9 cellular contexts compared by ENCODE assay signal in genomic region chr11:59559886-59560285, GRCh38. TPM values are rescaled to one million over a fixed set of nuclear protein-coding genes. Genes with fewer than 3 reads are reported as not detected.
A peak's percentile ranks its signal among the peaks of the same experiment; 100 is the strongest.
DNase-seq lines count a peak whose midpoint lies in the region; ATAC-seq, FAIRE-seq and TF ChIP-seq lines count a peak whose summit lies in the region.
"Had no signal": no experiment of that assay in that cellular context is flagged by ENCODE, and none has a peak within 500 bp of the region (broad histone marks: within the 10 kb centered on the region; RNA-seq: fewer than 3 reads in every experiment).

No MANE protein-coding gene starts in this region.

- H3K79me2 ChIP-seq in endothelial cell of umbilical vein (ENCODE audit: control insufficient read depth, insufficient read depth, low read length), result no peaks in the 10 kb centered on the region

- dilution Hi-C loops in endothelial cell of umbilical vein (cut with MboI; ENCODE audit: extremely low pct_ligation_motif_present, low sequenced_read_pairs), result no loop called here

- H3K4me2 ChIP-seq in endothelial cell of umbilical vein (ENCODE audit: insufficient read depth, low read length), result peak overlapping the region; percentile 19

- H3K27me3 ChIP-seq in endothelial cell of umbilical vein (ENCODE audit: control insufficient read depth in 2 of 2, insufficient read depth in 2 of 2, low read length in 2 of 2) (no peaks in the 10 kb centered on the region), rectal smooth muscle tissue (ENCODE audit: control insufficient read depth, insufficient read depth, low read length) (no peaks in the 10 kb centered on the region), thyroid gland (no peaks in the 10 kb centered on the region)

- peak; percentile 2 for ATAC-seq in GM19463 (IDR thresholded peaks at IDR 0.05; ENCODE audit: unreplicated experiment)

- H3K27ac ChIP-seq in endothelial cell of umbilical vein (ENCODE audit: insufficient read depth, low read depth, low read length) (no peak overlapping the region), rectal smooth muscle tissue (ENCODE audit: low read depth, low read length) (no peak overlapping the region), thyroid gland (peak overlapping the region in 1 of 3 donors; percentile 86)

- no peak for FAIRE-seq in endothelial cell of umbilical vein (lab: Jason Lieb, UNC)

- POLR2A ChIA-PET in endothelial cell of umbilical vein (lab: Charles Lee), result no interaction called here

- H3K9me1 ChIP-seq in endothelial cell of umbilical vein (replicated peaks; ENCODE audit: control insufficient read depth, extremely low read depth, insufficient read depth, low read length), result no peaks in the 10 kb centered on the region

- DNase-seq in NCI-H69 (lab: John Stamatoyannopoulos, UW) (peak; percentile 61), endothelial cell of umbilical vein (ENCODE audit: low read depth, low spot score) (no peak), iPS-NIHi7 (ENCODE audit: extremely low spot score) (no peak), NCI-H345 (lab: John Stamatoyannopoulos, UW) (no peak), thyroid gland (no peak)
- no peak for DNase-seq in effector CD8-positive, alpha-beta T cell (lab: John Stamatoyannopoulos, UW)

- H3K36me3 ChIP-seq in endothelial cell of umbilical vein (ENCODE audit: control insufficient read depth in 2 of 2, extremely low read depth in 1 of 2, insufficient read depth in 2 of 2, low read length in 2 of 2), result no peaks in the 10 kb centered on the region
- no peaks in the 10 kb centered on the region for H3K36me3 ChIP-seq in rectal smooth muscle tissue (ENCODE audit: control insufficient read depth, insufficient read depth, low read length)
- no peaks in the 10 kb centered on the region for H3K36me3 ChIP-seq in thyroid gland

- no peak overlapping the region for H2AFZ ChIP-seq in endothelial cell of umbilical vein (ENCODE audit: low read depth, low read length)

- intact Hi-C loops in endothelial cell of umbilical vein (cut with micrococcal nuclease), result loop anchor here (1.0 to 10.0 kb wide), 3 partner anchors 9 to 635 kb away; partner anchors contain the start of gene FAM111A
- intact Hi-C loops in thyroid gland (cut with DNase I), result loop anchor here (10.0 kb wide), 2 partner anchors 55 to 105 kb away; partner anchors contain the start of genes OSBP and PATL1

- H3K4me1 ChIP-seq in endothelial cell of umbilical vein (ENCODE audit: control insufficient read depth, extremely low read depth, insufficient read depth, low read length) (peaks cover 9% of the 10 kb centered on the region), rectal smooth muscle tissue (ENCODE audit: control insufficient read depth, insufficient read depth, low read length) (peaks cover 2% of the 10 kb centered on the region), thyroid gland (peaks cover 0 to 5% of the 10 kb centered on the region in 2 donors)

- peak overlapping the region in 1 of 3 experiments; percentile 93 for H3K4me3 ChIP-seq in endothelial cell of umbilical vein (replicated peaks in 1 of 3; ENCODE audit: insufficient read depth in 1 of 3, low read depth in 1 of 3, low read length in 3 of 3)
- peak overlapping the region; percentile 98 for H3K4me3 ChIP-seq in rectal smooth muscle tissue (ENCODE audit: low read length)
- peak overlapping the region in 1 of 3 donors; percentile 63 for H3K4me3 ChIP-seq in thyroid gland (replicated peaks in 1 of 3)

- H4K20me1 ChIP-seq in endothelial cell of umbilical vein (replicated peaks; ENCODE audit: control insufficient read depth, extremely low read depth, insufficient read depth, low read length), result no peaks in the 10 kb centered on the region

- CTCF ChIA-PET in endothelial cell of umbilical vein (lab: Charles Lee), result no interaction called here

- H3K9ac ChIP-seq in endothelial cell of umbilical vein (replicated peaks; ENCODE audit: extremely low read depth, insufficient read depth, low read length) (no peak overlapping the region), rectal smooth muscle tissue (ENCODE audit: low read length) (no peak overlapping the region)

- TF ChIP-seq CTCF in endothelial cell of umbilical vein (IDR thresholded peaks at IDR 0.05; ENCODE audit: extremely low read depth in 1 of 2, insufficient read depth in 1 of 2, low read depth in 1 of 2, low read length in 2 of 2) (no peak), thyroid gland (IDR thresholded peaks at IDR 0.05) (no peak)

- 48 to 49% methylated on average over 8 of the region's 8 CpGs for WGBS in thyroid gland, 2 donors

- H3K9me3 ChIP-seq in endothelial cell of umbilical vein (replicated peaks; ENCODE audit: control insufficient read depth, insufficient read depth, low read length), result no peaks in the 10 kb centered on the region
- no peaks in the 10 kb centered on the region for H3K9me3 ChIP-seq in thyroid gland

- no TSS peak for BruUV-seq in endothelial cell of umbilical vein (replicated peaks; lab: Mats Ljungman, UMichigan)

- TF ChIP-seq POLR2A in endothelial cell of umbilical vein (IDR thresholded peaks at IDR 0.05; ENCODE audit: low read depth, low read length), result no peak
- TF ChIP-seq POLR2A in thyroid gland (IDR thresholded peaks at IDR 0.05), result no peak

TF ChIP-seq in endothelial cell of umbilical vein, 7 proteins besides CTCF, POLR2A, EP300 and RAD21:
- no peak for TF ChIP-seq MYC (IDR thresholded peaks at IDR 0.05; ENCODE audit: low read depth, low read length)
TF ChIP-seq in endothelial cell of umbilical vein: peak in this region for 0.

RNA-seq across cellular contexts. Expression of gene OR4D9, which starts 48.5 kb away (rescaled TPM):
- total RNA-seq in endothelial cell of umbilical vein (not detected in 2 replicates), thyroid gland (not detected)
- polyA plus RNA-seq in endothelial cell of umbilical vein, result not detected in 2 replicates
- not detected in 2 replicates for polyA plus RNA-seq in endothelial cell of umbilical vein (2011; cell fraction: cytosol; rRNA removed)
- not detected in 2 replicates for polyA plus RNA-seq in endothelial cell of umbilical vein (2011; cell fraction: nucleus; rRNA removed)
- not detected in 2 replicates for polyA plus RNA-seq in endothelial cell of umbilical vein (2012)
- polyA minus RNA-seq in endothelial cell of umbilical vein, result not detected in 2 replicates
- polyA minus RNA-seq in endothelial cell of umbilical vein (2011; cell fraction: cytosol; rRNA and poly(A)+ RNA removed), result not detected
- not detected in 2 replicates for polyA minus RNA-seq in endothelial cell of umbilical vein (2011; cell fraction: nucleus; rRNA and poly(A)+ RNA removed)
- total RNA-seq: LHCN-M2 had no signal

RNA-seq across cellular contexts. Expression of gene OSBP, which starts 55.7 kb away (rescaled TPM):
- total RNA-seq in endothelial cell of umbilical vein, result 37.5 and 37.9 TPM in 2 replicates
- 10.9 and 14.2 TPM in 2 replicates for polyA plus RNA-seq in endothelial cell of umbilical vein
- polyA plus RNA-seq in endothelial cell of umbilical vein (2011; cell fraction: cytosol; rRNA removed), result 17.2 and 18.1 TPM in 2 replicates
- 37.5 and 42.5 TPM in 2 replicates for polyA plus RNA-seq in endothelial cell of umbilical vein (2011; cell fraction: nucleus; rRNA removed)
- 34.5 and 38.5 TPM in 2 replicates for polyA plus RNA-seq in endothelial cell of umbilical vein (2012)
- polyA minus RNA-seq in endothelial cell of umbilical vein, result 29.9 and 31.6 TPM in 2 replicates
- polyA minus RNA-seq in endothelial cell of umbilical vein (2011; cell fraction: cytosol; rRNA and poly(A)+ RNA removed), result 18.4 TPM
- 26.0 and 43.4 TPM in 2 replicates for polyA minus RNA-seq in endothelial cell of umbilical vein (2011; cell fraction: nucleus; rRNA and poly(A)+ RNA removed)
- 10 to 100 TPM; 47.3 to 59.6 (median 49.5) TPM for total RNA-seq in thyroid gland

RNA-seq across cellular contexts. Expression of gene OR4D11, which starts 56.5 kb away (rescaled TPM):
- not detected in 2 replicates for total RNA-seq in endothelial cell of umbilical vein
- not detected in 2 replicates for polyA plus RNA-seq in endothelial cell of umbilical vein
- polyA plus RNA-seq in endothelial cell of umbilical vein (2011; cell fraction: cytosol; rRNA removed), result not detected in 2 replicates
- polyA plus RNA-seq in endothelial cell of umbilical vein (2011; cell fraction: nucleus; rRNA removed), result not detected in 2 replicates
- polyA plus RNA-seq in endothelial cell of umbilical vein (2012), result not detected in 2 replicates
- polyA minus RNA-seq in endothelial cell of umbilical vein, result not detected in 2 replicates
- polyA minus RNA-seq in endothelial cell of umbilical vein (2011; cell fraction: cytosol; rRNA and poly(A)+ RNA removed), result not detected
- polyA minus RNA-seq in endothelial cell of umbilical vein (2011; cell fraction: nucleus; rRNA and poly(A)+ RNA removed), result not detected in 2 replicates
- total RNA-seq in thyroid gland, result not detected
- total RNA-seq: LHCN-M2 had no signal
